10 cellular contexts compared by ENCODE assay signal in the genomic region with DNA sequence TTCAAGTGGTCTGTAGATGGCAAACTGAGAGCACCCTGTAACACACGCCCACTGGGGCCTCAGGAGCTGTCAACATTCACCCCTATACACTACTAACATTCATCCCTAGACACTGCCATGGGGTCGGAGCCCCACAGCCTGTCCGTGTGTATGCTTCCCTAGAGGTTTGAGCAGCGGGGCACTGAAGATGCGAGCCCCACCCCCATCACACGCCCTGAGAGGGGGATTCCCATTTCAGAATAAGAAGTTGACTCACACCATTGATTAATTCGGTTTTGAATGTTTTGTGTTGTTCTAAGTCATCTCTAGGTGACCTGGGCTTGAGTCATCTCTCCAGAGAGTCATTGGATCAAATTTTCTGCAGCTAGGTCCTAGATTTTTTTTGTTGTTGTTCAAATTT. TPM values are rescaled to one million over a fixed set of nuclear protein-coding genes. Genes with fewer than 3 reads are reported as not detected.
A peak's percentile ranks its signal among the peaks of the same experiment; 100 is the strongest.
DNase-seq lines count a peak whose midpoint lies in the region; ATAC-seq, FAIRE-seq and TF ChIP-seq lines count a peak whose summit lies in the region.
"Had no signal": no experiment of that assay in that cellular context is flagged by ENCODE, and none has a peak within 500 bp of the region (broad histone marks: within the 10 kb centered on the region; RNA-seq: fewer than 3 reads in every experiment).

No MANE protein-coding gene starts in this region.

- H3F3A ChIP-seq in PC-3 (ENCODE audit: low read length, unreplicated experiment) = peaks cover 5% of the 10 kb centered on the region

- H3K36me3 ChIP-seq in PC-3 (ENCODE audit: low read depth, low read length) = no peaks in the 10 kb centered on the region
- no peaks in the 10 kb centered on the region for H3K36me3 ChIP-seq in brain microvascular endothelial cell (replicated peaks)

- no peak for FAIRE-seq in D721Med (lab: Jason Lieb, UNC)

- intact Hi-C loops in PC-3 (cut with micrococcal nuclease) = loop anchor here (1.0 to 10.0 kb wide), 6 partner anchors 26 to 116 kb away; a partner anchor contains a TSS

- H3K27ac ChIP-seq in PC-3 (ENCODE audit: low read length) (peak overlapping the region; percentile 77), brain microvascular endothelial cell (peak overlapping the region; percentile 40), caudate nucleus (ENCODE audit: low read depth, low read length) (no peak overlapping the region)

- H3K27me3 ChIP-seq in PC-3 (ENCODE audit: low read length) = no peaks in the 10 kb centered on the region
- no peaks in the 10 kb centered on the region for H3K27me3 ChIP-seq in brain microvascular endothelial cell (replicated peaks)

- in situ Hi-C loops in brain microvascular endothelial cell (cut with HindIII; ENCODE audit: low pct_ligation_motif_present, low sequenced_read_pairs) = no loop called here

- H3K9me2 ChIP-seq in PC-3 (replicated peaks; ENCODE audit: low read length) = no peaks in the 10 kb centered on the region

- CTCF ChIA-PET in PC-3 (lab: Charles Lee) = no interaction called here

- no TSS peak for BruUV-seq in PC-3 (replicated peaks; lab: Mats Ljungman, UMichigan)

- H2AFZ ChIP-seq in PC-3 (ENCODE audit: low read length) = no peak overlapping the region

- H4K20me1 ChIP-seq in PC-3 (ENCODE audit: low read length) = no peaks in the 10 kb centered on the region

- no peaks in the 10 kb centered on the region for H3K9me3 ChIP-seq in PC-3 (ENCODE audit: low read length)
- H3K9me3 ChIP-seq: mucosa of descending colon had no signal

- H3K4me2 ChIP-seq in PC-3 (ENCODE audit: low read length) = peak overlapping the region; percentile 69

- H3K4me1 ChIP-seq in PC-3 (ENCODE audit: insufficient read depth, low read length) = peaks cover 46% of the 10 kb centered on the region

- POLR2A ChIA-PET in PC-3 (lab: Charles Lee; ENCODE audit: unreplicated experiment) = interaction anchor here (0.6 kb wide), 1 partner anchor 1313 kb away, joined by 4 read pairs; no protein-coding TSS in a partner anchor

- peak overlapping the region; percentile 36; the same call in 1 of the 2 replicates for H3K9ac ChIP-seq in PC-3 (ENCODE audit: low read length)

- no peak overlapping the region for H3K4me3 ChIP-seq in PC-3 (ENCODE audit: low read length)
- no peak overlapping the region for H3K4me3 ChIP-seq in brain microvascular endothelial cell (ENCODE audit: low read depth, low read length)
- H3K4me3 ChIP-seq: mucosa of descending colon had no signal

- peak; percentile 95 for DNase-seq in PC-3
- DNase-seq in brain microvascular endothelial cell = peak; percentile 77
- DNase-seq in stimulated activated CD8-positive, alpha-beta memory T cell treated with anti-CD3 and anti-CD28 coated beads, Interleukin-2, amount 100 ng/mL, for 48 hours (ENCODE audit: low read depth in 2 of 2) = peak; percentile 48 to 57
- DNase-seq in NCI-H146 treated with DMSO at 0.1 percent for 48 hours (lab: John Stamatoyannopoulos, UW; ENCODE audit: unreplicated experiment) = no peak
- DNase-seq in NCI-H69 (lab: John Stamatoyannopoulos, UW) = no peak
- DNase-seq in D721Med (ENCODE audit: insufficient read length, low spot score) = no peak
- no peak for DNase-seq in caudate nucleus (lab: John Stamatoyannopoulos, UW)
- DNase-seq: mucosa of descending colon had no signal

- no peaks in the 10 kb centered on the region for H3K79me2 ChIP-seq in PC-3 (ENCODE audit: low read length)

- TF ChIP-seq CTCF in PC-3 (conservative IDR thresholded peaks at IDR 0.05; ENCODE audit: low read depth, low read length) (no peak), brain microvascular endothelial cell (IDR thresholded peaks at IDR 0.05; ENCODE audit: low read depth, low read length, missing control alignments) (no peak), D721Med (IDR thresholded peaks at IDR 0.05; ENCODE audit: insufficient read depth, missing control alignments) (no peak)

- ATAC-seq in GM19463 (IDR thresholded peaks at IDR 0.05; ENCODE audit: unreplicated experiment) = peak; percentile 77
- ATAC-seq in PC-3 = peak; percentile 54
- ATAC-seq: mucosa of descending colon had no signal

RNA-seq across cellular contexts. Expression of a gene that starts 37.3 kb away (rescaled TPM):
- total RNA-seq in PC-3 (2014; rRNA removed) = 10.9 and 24.1 TPM in 2 replicates

RNA-seq across cellular contexts. Expression of a gene that starts 52.3 kb away (rescaled TPM):
- not detected in 2 replicates for total RNA-seq in PC-3 (2014; rRNA removed)
- total RNA-seq: mucosa of descending colon, NCI-H460 had no signal

Comparison
In these comparisons a context has a peak if more than half of its experiments do, and no peak if none do; other contexts are left out.
1. DNase-seq: peak in PC-3 (single experiment), brain microvascular endothelial cell (single experiment) and stimulated activated CD8-positive, alpha-beta memory T cell treated with anti-CD3 and anti-CD28 coated beads, Interleukin-2, amount 100 ng/mL, for 48 hours (2 of 2); none in NCI-H146 treated with DMSO at 0.1 percent for 48 hours (single experiment), NCI-H69 (single experiment), D721Med (single experiment) and caudate nucleus (0 of 61).